1 cellular context compared by ENCODE assay signal in the genomic region with DNA sequence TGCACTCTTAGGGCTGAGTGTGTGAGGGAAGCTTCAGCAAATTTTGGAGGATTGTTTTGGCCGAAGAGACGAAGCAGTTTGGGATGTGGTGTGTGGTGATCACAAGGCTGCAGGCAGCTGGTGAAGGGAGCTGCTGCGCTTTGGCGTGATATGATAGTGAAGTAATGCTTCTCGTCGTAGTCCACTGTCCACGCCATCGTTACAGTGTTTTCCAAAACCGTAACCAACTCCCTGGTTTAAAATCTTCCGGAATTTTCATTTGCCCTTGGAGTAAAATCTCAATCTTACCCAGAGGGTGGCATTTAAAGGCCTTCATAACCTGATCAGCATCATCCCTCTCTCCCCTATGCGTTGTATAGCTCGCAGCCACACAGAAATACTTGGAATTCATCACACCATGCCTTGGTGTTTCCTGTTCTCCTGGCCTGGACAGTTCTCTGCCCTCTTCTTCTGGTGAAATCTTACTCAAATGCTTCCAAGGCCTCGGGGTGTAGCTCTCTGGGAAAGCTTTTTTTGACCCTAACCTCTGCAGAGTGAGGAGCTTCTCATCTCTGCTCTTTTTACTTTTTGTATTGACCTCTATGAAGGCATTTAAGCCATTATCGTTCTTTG.
TF ChIP-seq lines count a peak whose summit lies in the region.

No MANE protein-coding gene starts in this region.

TF ChIP-seq in IMR-90, 13 proteins besides CTCF, POLR2A, EP300 and RAD21:
- peak; percentile 14; the same call in 1 of the 2 replicates for TF ChIP-seq MXI1 (IDR thresholded peaks at IDR 0.05; ENCODE audit: borderline replicate concordance, low read depth, low read length)
- TF ChIP-seq, protein P1, sequence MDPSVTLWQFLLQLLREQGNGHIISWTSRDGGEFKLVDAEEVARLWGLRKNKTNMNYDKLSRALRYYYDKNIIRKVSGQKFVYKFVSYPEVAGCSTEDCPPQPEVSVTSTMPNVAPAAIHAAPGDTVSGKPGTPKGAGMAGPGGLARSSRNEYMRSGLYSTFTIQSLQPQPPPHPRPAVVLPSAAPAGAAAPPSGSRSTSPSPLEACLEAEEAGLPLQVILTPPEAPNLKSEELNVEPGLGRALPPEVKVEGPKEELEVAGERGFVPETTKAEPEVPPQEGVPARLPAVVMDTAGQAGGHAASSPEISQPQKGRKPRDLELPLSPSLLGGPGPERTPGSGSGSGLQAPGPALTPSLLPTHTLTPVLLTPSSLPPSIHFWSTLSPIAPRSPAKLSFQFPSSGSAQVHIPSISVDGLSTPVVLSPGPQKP (IDR thresholded peaks at IDR 0.05; ENCODE audit: borderline replicate concordance, low read depth, low read length), result no peak
